Comparison of ENCODE assay signal across 14 cellular contexts in genomic region chr2:25332571-25332970, GRCh38. TPM values are rescaled to one million over a fixed set of nuclear protein-coding genes. Genes with fewer than 3 reads are reported as not detected.
DNase-seq lines count a peak whose midpoint lies in the region; ATAC-seq and TF ChIP-seq lines count a peak whose summit lies in the region.
"Had no signal": no experiment of that assay in that cellular context is flagged by ENCODE, and none has a peak within 500 bp of the region (broad histone marks: within the 10 kb centered on the region; RNA-seq: fewer than 3 reads in every experiment).

No MANE protein-coding gene starts in this region.

- H3K4me1 Mint-ChIP-seq in activated naive CD4-positive, alpha-beta T cell treated with anti-CD3 and anti-CD28 coated beads, Interleukin-2, amount 50 U/mL, for 24 hours = peaks cover 81% of the 10 kb centered on the region
- H3K4me1 Mint-ChIP-seq in naive thymus-derived CD8-positive, alpha-beta T cell = peaks cover 56 to 90% (median 83%) of the 10 kb centered on the region in 4 donors

- intact Hi-C loops in esophagus muscularis mucosa (cut with DNase I) (no loop called here), transverse colon (cut with DNase I; ENCODE audit: low total_unique reads) (no loop called here), lower lobe of right lung (cut with DNase I) (no loop called here)

- H3K27me3 Mint-ChIP-seq in activated naive CD4-positive, alpha-beta T cell treated with anti-CD3 and anti-CD28 coated beads, Interleukin-2, amount 50 U/mL, for 24 hours = no peaks in the 10 kb centered on the region
- H3K27me3 Mint-ChIP-seq in naive thymus-derived CD8-positive, alpha-beta T cell = no peaks in the 10 kb centered on the region

- WGBS in esophagus muscularis mucosa = 67% methylated on average over 6 of the region's 9 CpGs
- WGBS in transverse colon (ENCODE audit: low coverage in 1 of 2), 2 donors = 37% methylated on average over 9 of the region's 9 CpGs; no CpG with 5 or more reads in 1 of the 2 donors

- TF ChIP-seq EP300 in esophagus muscularis mucosa (IDR thresholded peaks at IDR 0.05) (no peak), transverse colon (IDR thresholded peaks at IDR 0.05; ENCODE audit: low read depth) (no peak)

- no peak overlapping the region for H3K4me3 ChIP-seq in esophagus muscularis mucosa
- H3K4me3 ChIP-seq in transverse colon = no peak overlapping the region
- H3K4me3 ChIP-seq in lower lobe of right lung = no peak overlapping the region
- H3K4me3 ChIP-seq: skin epidermis had no signal

- no peaks in the 10 kb centered on the region for H3K36me3 ChIP-seq in esophagus muscularis mucosa
- no peaks in the 10 kb centered on the region for H3K36me3 ChIP-seq in transverse colon
- H3K36me3 ChIP-seq in lower lobe of right lung = no peaks in the 10 kb centered on the region

- no peak for ATAC-seq in naive thymus-derived CD8-positive, alpha-beta T cell
- no peak for ATAC-seq in lower lobe of right lung

- peak overlapping the region; percentile 59 for H3K27ac Mint-ChIP-seq in activated naive CD4-positive, alpha-beta T cell treated with anti-CD3 and anti-CD28 coated beads, Interleukin-2, amount 50 U/mL, for 24 hours
- H3K27ac Mint-ChIP-seq in naive thymus-derived CD8-positive, alpha-beta T cell = peak overlapping the region; percentile 13 to 94 (median 78)

- H3K27me3 ChIP-seq in esophagus muscularis mucosa (no peaks in the 10 kb centered on the region), transverse colon (no peaks in the 10 kb centered on the region), lower lobe of right lung (ENCODE audit: low read depth) (no peaks in the 10 kb centered on the region)

- no peak for DNase-seq in activated naive CD4-positive, alpha-beta T cell treated with Interleukin-2 at 50 U/mL for 16 hours
- DNase-seq in esophagus muscularis mucosa (ENCODE audit: extremely low spot score) (no peak), transverse colon (no peak), T-helper 2 cell (no peak), HUDEP-2 (lab: John Stamatoyannopoulos, UW; ENCODE audit: unreplicated experiment in 76 of 76) (no peak), lower lobe of right lung (no peak)
- no peak for DNase-seq in naive thymus-derived CD8-positive, alpha-beta T cell
- DNase-seq: activated CD4-positive, alpha-beta T cell treated with anti-CD3 and anti-CD28 coated beads, Interleukin-2, amount 50 U/mL, for 48 hours; activated naive CD4-positive, alpha-beta T cell; cortex of kidney; trophoblast cell had no signal

- H3K4me1 ChIP-seq in esophagus muscularis mucosa (peaks cover 61 to 98% (median 92%) of the 10 kb centered on the region in 4 donors), transverse colon (peaks cover 0 to 37% (median 14%) of the 10 kb centered on the region in 4 donors), lower lobe of right lung (peaks cover 14% of the 10 kb centered on the region)

- H3K27ac ChIP-seq in esophagus muscularis mucosa (replicated peaks in 1 of 4) (peak overlapping the region in 3 of 4 donors; percentile 2 to 34 (median 15)), transverse colon (peak overlapping the region; percentile 0 to 34 (median 8)), lower lobe of right lung (no peak overlapping the region)
- H3K27ac ChIP-seq: skin epidermis had no signal

- H3K9me3 ChIP-seq in esophagus muscularis mucosa (no peaks in the 10 kb centered on the region), transverse colon (no peaks in the 10 kb centered on the region), lower lobe of right lung (no peaks in the 10 kb centered on the region)

- TF ChIP-seq CTCF in esophagus muscularis mucosa (IDR thresholded peaks at IDR 0.05) (no peak), transverse colon (IDR thresholded peaks at IDR 0.05) (no peak), lower lobe of right lung (IDR thresholded peaks at IDR 0.05) (no peak)

- peaks cover 6% of the 10 kb centered on the region for H3K36me3 Mint-ChIP-seq in activated naive CD4-positive, alpha-beta T cell treated with anti-CD3 and anti-CD28 coated beads, Interleukin-2, amount 50 U/mL, for 24 hours
- peaks cover 3 to 17% (median 4%) of the 10 kb centered on the region in 3 donors for H3K36me3 Mint-ChIP-seq in naive thymus-derived CD8-positive, alpha-beta T cell

- POLR2A ChIA-PET in naive thymus-derived CD8-positive, alpha-beta T cell (lab: Charles Lee) = interaction anchor here (0.7 to 2.6 kb wide), 6 partner anchors 15 to 1559 kb away, joined by 3 to 26 read pairs (median 4); no protein-coding TSS in a partner anchor

- in situ Hi-C loops in transverse colon (cut with MboI; ENCODE audit: low pct_ligation_motif_present in 1 of 4, low pct_unique_long_range_greater_than_20kb in 1 of 4, low sequenced_read_pairs in 3 of 4) = no loop called here

- no peak overlapping the region for H3K4me3 Mint-ChIP-seq in activated naive CD4-positive, alpha-beta T cell treated with anti-CD3 and anti-CD28 coated beads, Interleukin-2, amount 50 U/mL, for 24 hours
- peak overlapping the region in 5 of 10 donors; percentile 13 to 80 (median 29) for H3K4me3 Mint-ChIP-seq in naive thymus-derived CD8-positive, alpha-beta T cell
- H3K4me3 Mint-ChIP-seq: T-helper 1 cell treated with Interleukin-12 subunit alpha and Interleukin-12 subunit beta and Interleukin-4 antibody, amounts not matched to agents 30 μg/mL and 1 μg/mL, for 36 hours had no signal

- TF ChIP-seq POLR2A in esophagus muscularis mucosa (IDR thresholded peaks at IDR 0.05; ENCODE audit: low read depth) (no peak), transverse colon (IDR thresholded peaks at IDR 0.05) (no peak)

- no peaks in the 10 kb centered on the region for H3K9me3 Mint-ChIP-seq in activated naive CD4-positive, alpha-beta T cell treated with anti-CD3 and anti-CD28 coated beads, Interleukin-2, amount 50 U/mL, for 24 hours
- H3K9me3 Mint-ChIP-seq in naive thymus-derived CD8-positive, alpha-beta T cell = peaks cover 0 to 3% (median 0%) of the 10 kb centered on the region in 9 donors

RNA-seq across cellular contexts. Expression of gene DNMT3A, which starts 9.2 kb away (rescaled TPM):
- 10 to 100 TPM; 11.3 to 29.5 (median 16.9) TPM for total RNA-seq in esophagus muscularis mucosa
- 100 to 1,000 TPM; 121 to 122 TPM for total RNA-seq in naive thymus-derived CD8-positive, alpha-beta T cell
- 10 to 100 TPM; 17.9 to 31.2 (median 27.2) TPM for polyA plus RNA-seq in naive thymus-derived CD8-positive, alpha-beta T cell
- total RNA-seq in transverse colon = 10 to 100 TPM; 16.1 to 33.7 (median 21.0) TPM
- 35.6 TPM for total RNA-seq in lower lobe of right lung
